In genomic region chr14:66507181-66507721, GRCh38 we compare ENCODE assay signal across 8 cellular contexts. TPM values are rescaled to one million over a fixed set of nuclear protein-coding genes. Genes with fewer than 3 reads are reported as not detected.
DNase-seq lines count a peak whose midpoint lies in the region; ATAC-seq and TF ChIP-seq lines count a peak whose summit lies in the region.

No MANE protein-coding gene starts in this region.

- H3K4me1 Mint-ChIP-seq in endodermal cell (peaks cover 4% of the 10 kb centered on the region), nephron (peaks cover 17% of the 10 kb centered on the region)

- no peaks in the 10 kb centered on the region for H3K36me3 ChIP-seq in endodermal cell (ENCODE audit: control insufficient read depth, insufficient read depth, low read length)

- TF ChIP-seq CTCF in AG09309 (IDR thresholded peaks at IDR 0.05; ENCODE audit: control insufficient read depth, insufficient read depth, low read depth, low read length, missing control alignments) (no peak), endodermal cell (conservative IDR thresholded peaks at IDR 0.05) (no peak), nephron (IDR thresholded peaks at IDR 0.05; ENCODE audit: unreplicated experiment in 3 of 3) (no peak)

- DNase-seq in AG09309 (ENCODE audit: low read depth) (no peak), SHP77 (lab: John Stamatoyannopoulos, UW) (peak; percentile 56 to 67), endodermal cell (no peak), NCI-H1436 (lab: John Stamatoyannopoulos, UW) (no peak)
- no peak for DNase-seq in stimulated activated CD8-positive, alpha-beta memory T cell treated with anti-CD3 and anti-CD28 coated beads, Interleukin-4, amount 100 ng/mL, for 48 hours

- H3K4me3 ChIP-seq in AG09309 (ENCODE audit: control insufficient read depth, low read depth, low read length) (peak overlapping the region; percentile 69), endodermal cell (ENCODE audit: low read length) (peak overlapping the region; percentile 96)

- H3K27me3 ChIP-seq in endodermal cell (ENCODE audit: control insufficient read depth, insufficient read depth, low read length, poor library complexity, severe bottlenecking) = peaks cover 22% of the 10 kb centered on the region

- whole genome bisulfite sequencing in endodermal cell (ENCODE audit: insufficient coverage in 1 of 2, insufficient read length in 1 of 2), 2 experiments = 30 to 47% methylated on average over 16 to 23 of the region's 23 CpGs

- peak; percentile 14 for ATAC-seq in GM18868 (IDR thresholded peaks at IDR 0.05; ENCODE audit: unreplicated experiment)
- peak; percentile 16 for ATAC-seq in HG03159 (IDR thresholded peaks at IDR 0.05; ENCODE audit: unreplicated experiment)

- H3K27ac Mint-ChIP-seq in endodermal cell (no peak overlapping the region), nephron (peak overlapping the region; percentile 79 to 98 (median 95))

- H3K4me3 Mint-ChIP-seq in endodermal cell = peak overlapping the region; percentile 90
- H3K4me3 Mint-ChIP-seq in nephron = peak overlapping the region; percentile 85 to 96 (median 94)

- H3K9me3 ChIP-seq in endodermal cell (ENCODE audit: control insufficient read depth, low read length) = peaks cover 37% of the 10 kb centered on the region

- H3K4me1 ChIP-seq in endodermal cell (ENCODE audit: control insufficient read depth, insufficient read depth, low read length) = no peaks in the 10 kb centered on the region

- H3K36me3 Mint-ChIP-seq in endodermal cell (ENCODE audit: low read depth) = no peaks in the 10 kb centered on the region
- no peaks in the 10 kb centered on the region for H3K36me3 Mint-ChIP-seq in nephron (ENCODE audit: low read depth)

- H3K9ac ChIP-seq in endodermal cell (ENCODE audit: extremely low read depth, low read length, poor library complexity, severe bottlenecking) = peak overlapping the region; percentile 65

- peaks cover 55% of the 10 kb centered on the region for H3K27me3 Mint-ChIP-seq in endodermal cell (ENCODE audit: insufficient read depth)
- H3K27me3 Mint-ChIP-seq in nephron (ENCODE audit: low read depth) = peaks cover 15% of the 10 kb centered on the region

- H3K9me3 Mint-ChIP-seq in endodermal cell (peaks cover 21% of the 10 kb centered on the region), nephron (no peaks in the 10 kb centered on the region)

- H3K27ac ChIP-seq in endodermal cell (ENCODE audit: low read depth, low read length) = peak overlapping the region; percentile 78

RNA-seq across cellular contexts. Expression of gene GPHN, which starts 0.7 kb away (rescaled TPM):
- 10 to 100 TPM; 12.4 to 15.0 TPM for total RNA-seq in endodermal cell
- 24.5 TPM for polyA plus RNA-seq in endodermal cell (2013, experiment 1 of 2)
- polyA plus RNA-seq in endodermal cell (2013, experiment 2 of 2) = 22.5 TPM

RNA-seq across cellular contexts. Expression of gene CCDC196, which starts 21.1 kb away (rescaled TPM):
- not detected for total RNA-seq in endodermal cell
- polyA plus RNA-seq in endodermal cell (2013, experiment 1 of 2) = not detected
- not detected for polyA plus RNA-seq in endodermal cell (2013, experiment 2 of 2)

Comparison
In these comparisons a context has a peak if more than half of its experiments do, and no peak if none do; other contexts are left out.
1. DNase-seq: peak in SHP77 (2 of 2); none in AG09309 (single experiment), endodermal cell (single experiment), NCI-H1436 (single experiment) and stimulated activated CD8-positive, alpha-beta memory T cell treated with anti-CD3 and anti-CD28 coated beads, Interleukin-4, amount 100 ng/mL, for 48 hours (single experiment).